In genomic region chr6:26568601-26569432, GRCh38 we compare ENCODE assay signal across 8 cellular contexts. TPM values are rescaled to one million over a fixed set of nuclear protein-coding genes. Genes with fewer than 3 reads are reported as not detected.
DNase-seq lines count a peak whose midpoint lies in the region; ATAC-seq and TF ChIP-seq lines count a peak whose summit lies in the region.

No MANE protein-coding gene starts in this region.

- H3K36me3 ChIP-seq in GM23338 (ENCODE audit: insufficient read depth) = no peaks in the 10 kb centered on the region

- peak overlapping the region; percentile 95 for H3K4me3 ChIP-seq in GM23338
- peak overlapping the region; percentile 61 for H3K4me3 ChIP-seq in fibroblast of the aortic adventitia (ENCODE audit: low read depth, low read length)

- no peaks in the 10 kb centered on the region for H3K79me2 ChIP-seq in GM23338 (replicated peaks; ENCODE audit: insufficient read depth)

- H3K27ac ChIP-seq in GM23338 (ENCODE audit: low read depth) = no peak overlapping the region

- DNase-seq in DMS114 treated with DMSO at 0.1 percent for 48 hours (lab: John Stamatoyannopoulos, UW; ENCODE audit: unreplicated experiment) = peak; percentile 91
- peak; percentile 92 for DNase-seq in GM23338 (ENCODE audit: low spot score)
- peak; percentile 87 for DNase-seq in LoVo (ENCODE audit: low spot score)
- peak; percentile 95 for DNase-seq in RPMI8226
- DNase-seq in fibroblast of the aortic adventitia (ENCODE audit: low read depth) = peak; percentile 95

- peak overlapping the region; percentile 91 for H3K4me3 Mint-ChIP-seq in GM23338
- peak overlapping the region; percentile 99 for H3K4me3 Mint-ChIP-seq in activated T-helper 17 cell treated with anti-CD3 and anti-CD28 coated beads, Interleukin-2, amount 50 U/mL, for 72 hours
- peak overlapping the region; percentile 90 to 97 (median 97) for H3K4me3 Mint-ChIP-seq in nephron
- peak overlapping the region; percentile 93 for H3K4me3 Mint-ChIP-seq in stimulated activated naive CD8-positive, alpha-beta T cell treated with anti-CD3 and anti-CD28 coated beads, Interleukin-15, Interleukin-2, amounts not matched to agents 100 ng/mL and 50 ng/mL, for 24 hours

- H2AFZ ChIP-seq in GM23338 = peak overlapping the region; percentile 78

- H3F3A ChIP-seq in GM23338 (replicated peaks; ENCODE audit: low read depth) = no peaks in the 10 kb centered on the region

- H3K36me3 Mint-ChIP-seq in GM23338 (ENCODE audit: low read depth) (peaks cover 6% of the 10 kb centered on the region; the same call in 1 of the 3 replicates), nephron (ENCODE audit: low read depth) (no peaks in the 10 kb centered on the region)
- peaks cover 25% of the 10 kb centered on the region for H3K36me3 Mint-ChIP-seq in activated T-helper 17 cell treated with anti-CD3 and anti-CD28 coated beads, Interleukin-2, amount 50 U/mL, for 72 hours (ENCODE audit: low read depth)
- peaks cover 7% of the 10 kb centered on the region for H3K36me3 Mint-ChIP-seq in stimulated activated naive CD8-positive, alpha-beta T cell treated with anti-CD3 and anti-CD28 coated beads, Interleukin-15, Interleukin-2, amounts not matched to agents 100 ng/mL and 50 ng/mL, for 24 hours (ENCODE audit: low read depth)

- H3K4me1 Mint-ChIP-seq in GM23338 (peaks cover 4% of the 10 kb centered on the region; the same call in 1 of the 3 replicates), nephron (peaks cover 9% of the 10 kb centered on the region)
- H3K4me1 Mint-ChIP-seq in activated T-helper 17 cell treated with anti-CD3 and anti-CD28 coated beads, Interleukin-2, amount 50 U/mL, for 72 hours = peaks cover 19% of the 10 kb centered on the region
- H3K4me1 Mint-ChIP-seq in stimulated activated naive CD8-positive, alpha-beta T cell treated with anti-CD3 and anti-CD28 coated beads, Interleukin-15, Interleukin-2, amounts not matched to agents 100 ng/mL and 50 ng/mL, for 24 hours (ENCODE audit: low read depth) = peaks cover 37% of the 10 kb centered on the region

- H3K27ac Mint-ChIP-seq in GM23338 (peak overlapping the region; percentile 26; the same call in 1 of the 2 replicates), nephron (peak overlapping the region in 1 of 3 experiments; percentile 82)
- peak overlapping the region; percentile 100 for H3K27ac Mint-ChIP-seq in activated T-helper 17 cell treated with anti-CD3 and anti-CD28 coated beads, Interleukin-2, amount 50 U/mL, for 72 hours
- peak overlapping the region; percentile 98 for H3K27ac Mint-ChIP-seq in stimulated activated naive CD8-positive, alpha-beta T cell treated with anti-CD3 and anti-CD28 coated beads, Interleukin-15, Interleukin-2, amounts not matched to agents 100 ng/mL and 50 ng/mL, for 24 hours

- peak; percentile 56 for ATAC-seq in GM23338
- peak; percentile 81 for ATAC-seq in activated T-helper 17 cell treated with anti-CD3 and anti-CD28 coated beads, Interleukin-2, amount 50 U/mL, for 72 hours (replicated peaks)

- no peaks in the 10 kb centered on the region for H3K27me3 ChIP-seq in GM23338 (ENCODE audit: insufficient read depth)

- no peaks in the 10 kb centered on the region for H4K20me1 ChIP-seq in GM23338 (replicated peaks; ENCODE audit: insufficient read depth)

- no peaks in the 10 kb centered on the region for H3K9me2 ChIP-seq in GM23338 (ENCODE audit: insufficient read depth)

- peak overlapping the region; percentile 84 for H3K4me2 ChIP-seq in GM23338

- H3K9me3 Mint-ChIP-seq in GM23338 (peaks cover 10% of the 10 kb centered on the region; the same call in 2 of the 3 replicates), nephron (peaks cover 4% of the 10 kb centered on the region)
- H3K9me3 Mint-ChIP-seq in activated T-helper 17 cell treated with anti-CD3 and anti-CD28 coated beads, Interleukin-2, amount 50 U/mL, for 72 hours = peaks cover 8% of the 10 kb centered on the region
- H3K9me3 Mint-ChIP-seq in stimulated activated naive CD8-positive, alpha-beta T cell treated with anti-CD3 and anti-CD28 coated beads, Interleukin-15, Interleukin-2, amounts not matched to agents 100 ng/mL and 50 ng/mL, for 24 hours = no peaks in the 10 kb centered on the region

- no peaks in the 10 kb centered on the region; the same call in 1 of the 2 replicates for H3K4me1 ChIP-seq in GM23338 (ENCODE audit: insufficient read depth)

- TF ChIP-seq CTCF in GM23338 (conservative IDR thresholded peaks at IDR 0.05; ENCODE audit: low read depth in 2 of 2) (peak; percentile 23 to 59; a peak in 3 of 4 replicates), fibroblast of the aortic adventitia (IDR thresholded peaks at IDR 0.05; ENCODE audit: insufficient read depth, low read length) (peak; percentile 38), nephron (IDR thresholded peaks at IDR 0.05; ENCODE audit: unreplicated experiment in 3 of 3) (peak in 2 of 3 experiments; percentile 18 to 28)

- H3K27me3 Mint-ChIP-seq in GM23338 (ENCODE audit: insufficient read depth, low read depth, poor library complexity) (peaks cover 31% of the 10 kb centered on the region), nephron (ENCODE audit: low read depth) (peaks cover 19% of the 10 kb centered on the region)
- no peaks in the 10 kb centered on the region for H3K27me3 Mint-ChIP-seq in activated T-helper 17 cell treated with anti-CD3 and anti-CD28 coated beads, Interleukin-2, amount 50 U/mL, for 72 hours
- peaks cover 3% of the 10 kb centered on the region for H3K27me3 Mint-ChIP-seq in stimulated activated naive CD8-positive, alpha-beta T cell treated with anti-CD3 and anti-CD28 coated beads, Interleukin-15, Interleukin-2, amounts not matched to agents 100 ng/mL and 50 ng/mL, for 24 hours

TF ChIP-seq in GM23338, 12 proteins besides CTCF, POLR2A, EP300 and RAD21:
- TF ChIP-seq JUNB (IDR thresholded peaks at IDR 0.05; ENCODE audit: unreplicated experiment) (no peak), STAT1 (IDR thresholded peaks at IDR 0.05; ENCODE audit: unreplicated experiment) (no peak), NANOG (IDR thresholded peaks at IDR 0.05; ENCODE audit: borderline replicate concordance) (0 out of 2 replicates have a peak, but pooled peaks have one; percentile 17), CREB1 (CRISPR knock-in tag; IDR thresholded peaks at IDR 0.05; ENCODE audit: low read depth) (peak; percentile 65), ZNF331 (CRISPR knock-in tag; IDR thresholded peaks at IDR 0.05; ENCODE audit: low read depth) (no peak), REST (IDR thresholded peaks at IDR 0.05; ENCODE audit: unreplicated experiment) (no peak), EZH2phosphoT487 (IDR thresholded peaks at IDR 0.05; ENCODE audit: unreplicated experiment) (no peak)

RNA-seq across cellular contexts. Expression of gene ABT1, which starts 27.9 kb away (rescaled TPM):
- total RNA-seq in GM23338 (2014; rRNA removed; shearing (Covaris generic)) = 25.7 and 28.9 TPM in 2 replicates
- 28.5 and 29.1 TPM in 2 replicates for polyA plus RNA-seq in GM23338 (2016; fragmentation: Nextera tagmentation; extraction: Ambion mirVana)
- 10 to 100 TPM; 24.5 to 30.0 TPM for total RNA-seq in activated T-helper 17 cell treated with anti-CD3 and anti-CD28 coated beads, Interleukin-2, amount 50 U/mL, for 72 hours
- total RNA-seq in fibroblast of the aortic adventitia (ENCODE audit: low replicate concordance) = 4.1 and 10.0 TPM in 2 replicates

RNA-seq across cellular contexts. Expression of gene HMGN4, which starts 30.7 kb away (rescaled TPM):
- total RNA-seq in GM23338 (2014; rRNA removed; shearing (Covaris generic)) = 76.5 and 91.4 TPM in 2 replicates
- 26.2 and 35.3 TPM in 2 replicates for polyA plus RNA-seq in GM23338 (2016; fragmentation: Nextera tagmentation; extraction: Ambion mirVana)
- total RNA-seq in activated T-helper 17 cell treated with anti-CD3 and anti-CD28 coated beads, Interleukin-2, amount 50 U/mL, for 72 hours = 10 to 100 TPM; 84.3 to 90.3 TPM
- total RNA-seq in fibroblast of the aortic adventitia (ENCODE audit: low replicate concordance) = 32.7 and 50.3 TPM in 2 replicates
